1 cellular context compared by ENCODE assay signal in genomic region chr7:2897023-2897422, GRCh38.
TF ChIP-seq lines count a peak whose summit lies in the region.

No MANE protein-coding gene starts in this region.

TF ChIP-seq in GM23338, 12 proteins besides CTCF, POLR2A, EP300 and RAD21 (continued from another document):
- TF ChIP-seq, protein P1, sequence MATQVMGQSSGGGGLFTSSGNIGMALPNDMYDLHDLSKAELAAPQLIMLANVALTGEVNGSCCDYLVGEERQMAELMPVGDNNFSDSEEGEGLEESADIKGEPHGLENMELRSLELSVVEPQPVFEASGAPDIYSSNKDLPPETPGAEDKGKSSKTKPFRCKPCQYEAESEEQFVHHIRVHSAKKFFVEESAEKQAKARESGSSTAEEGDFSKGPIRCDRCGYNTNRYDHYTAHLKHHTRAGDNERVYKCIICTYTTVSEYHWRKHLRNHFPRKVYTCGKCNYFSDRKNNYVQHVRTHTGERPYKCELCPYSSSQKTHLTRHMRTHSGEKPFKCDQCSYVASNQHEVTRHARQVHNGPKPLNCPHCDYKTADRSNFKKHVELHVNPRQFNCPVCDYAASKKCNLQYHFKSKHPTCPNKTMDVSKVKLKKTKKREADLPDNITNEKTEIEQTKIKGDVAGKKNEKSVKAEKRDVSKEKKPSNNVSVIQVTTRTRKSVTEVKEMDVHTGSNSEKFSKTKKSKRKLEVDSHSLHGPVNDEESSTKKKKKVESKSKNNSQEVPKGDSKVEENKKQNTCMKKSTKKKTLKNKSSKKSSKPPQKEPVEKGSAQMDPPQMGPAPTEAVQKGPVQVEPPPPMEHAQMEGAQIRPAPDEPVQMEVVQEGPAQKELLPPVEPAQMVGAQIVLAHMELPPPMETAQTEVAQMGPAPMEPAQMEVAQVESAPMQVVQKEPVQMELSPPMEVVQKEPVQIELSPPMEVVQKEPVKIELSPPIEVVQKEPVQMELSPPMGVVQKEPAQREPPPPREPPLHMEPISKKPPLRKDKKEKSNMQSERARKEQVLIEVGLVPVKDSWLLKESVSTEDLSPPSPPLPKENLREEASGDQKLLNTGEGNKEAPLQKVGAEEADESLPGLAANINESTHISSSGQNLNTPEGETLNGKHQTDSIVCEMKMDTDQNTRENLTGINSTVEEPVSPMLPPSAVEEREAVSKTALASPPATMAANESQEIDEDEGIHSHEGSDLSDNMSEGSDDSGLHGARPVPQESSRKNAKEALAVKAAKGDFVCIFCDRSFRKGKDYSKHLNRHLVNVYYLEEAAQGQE (IDR thresholded peaks at IDR 0.05; ENCODE audit: unreplicated experiment): no peak
- TF ChIP-seq, protein P2, sequence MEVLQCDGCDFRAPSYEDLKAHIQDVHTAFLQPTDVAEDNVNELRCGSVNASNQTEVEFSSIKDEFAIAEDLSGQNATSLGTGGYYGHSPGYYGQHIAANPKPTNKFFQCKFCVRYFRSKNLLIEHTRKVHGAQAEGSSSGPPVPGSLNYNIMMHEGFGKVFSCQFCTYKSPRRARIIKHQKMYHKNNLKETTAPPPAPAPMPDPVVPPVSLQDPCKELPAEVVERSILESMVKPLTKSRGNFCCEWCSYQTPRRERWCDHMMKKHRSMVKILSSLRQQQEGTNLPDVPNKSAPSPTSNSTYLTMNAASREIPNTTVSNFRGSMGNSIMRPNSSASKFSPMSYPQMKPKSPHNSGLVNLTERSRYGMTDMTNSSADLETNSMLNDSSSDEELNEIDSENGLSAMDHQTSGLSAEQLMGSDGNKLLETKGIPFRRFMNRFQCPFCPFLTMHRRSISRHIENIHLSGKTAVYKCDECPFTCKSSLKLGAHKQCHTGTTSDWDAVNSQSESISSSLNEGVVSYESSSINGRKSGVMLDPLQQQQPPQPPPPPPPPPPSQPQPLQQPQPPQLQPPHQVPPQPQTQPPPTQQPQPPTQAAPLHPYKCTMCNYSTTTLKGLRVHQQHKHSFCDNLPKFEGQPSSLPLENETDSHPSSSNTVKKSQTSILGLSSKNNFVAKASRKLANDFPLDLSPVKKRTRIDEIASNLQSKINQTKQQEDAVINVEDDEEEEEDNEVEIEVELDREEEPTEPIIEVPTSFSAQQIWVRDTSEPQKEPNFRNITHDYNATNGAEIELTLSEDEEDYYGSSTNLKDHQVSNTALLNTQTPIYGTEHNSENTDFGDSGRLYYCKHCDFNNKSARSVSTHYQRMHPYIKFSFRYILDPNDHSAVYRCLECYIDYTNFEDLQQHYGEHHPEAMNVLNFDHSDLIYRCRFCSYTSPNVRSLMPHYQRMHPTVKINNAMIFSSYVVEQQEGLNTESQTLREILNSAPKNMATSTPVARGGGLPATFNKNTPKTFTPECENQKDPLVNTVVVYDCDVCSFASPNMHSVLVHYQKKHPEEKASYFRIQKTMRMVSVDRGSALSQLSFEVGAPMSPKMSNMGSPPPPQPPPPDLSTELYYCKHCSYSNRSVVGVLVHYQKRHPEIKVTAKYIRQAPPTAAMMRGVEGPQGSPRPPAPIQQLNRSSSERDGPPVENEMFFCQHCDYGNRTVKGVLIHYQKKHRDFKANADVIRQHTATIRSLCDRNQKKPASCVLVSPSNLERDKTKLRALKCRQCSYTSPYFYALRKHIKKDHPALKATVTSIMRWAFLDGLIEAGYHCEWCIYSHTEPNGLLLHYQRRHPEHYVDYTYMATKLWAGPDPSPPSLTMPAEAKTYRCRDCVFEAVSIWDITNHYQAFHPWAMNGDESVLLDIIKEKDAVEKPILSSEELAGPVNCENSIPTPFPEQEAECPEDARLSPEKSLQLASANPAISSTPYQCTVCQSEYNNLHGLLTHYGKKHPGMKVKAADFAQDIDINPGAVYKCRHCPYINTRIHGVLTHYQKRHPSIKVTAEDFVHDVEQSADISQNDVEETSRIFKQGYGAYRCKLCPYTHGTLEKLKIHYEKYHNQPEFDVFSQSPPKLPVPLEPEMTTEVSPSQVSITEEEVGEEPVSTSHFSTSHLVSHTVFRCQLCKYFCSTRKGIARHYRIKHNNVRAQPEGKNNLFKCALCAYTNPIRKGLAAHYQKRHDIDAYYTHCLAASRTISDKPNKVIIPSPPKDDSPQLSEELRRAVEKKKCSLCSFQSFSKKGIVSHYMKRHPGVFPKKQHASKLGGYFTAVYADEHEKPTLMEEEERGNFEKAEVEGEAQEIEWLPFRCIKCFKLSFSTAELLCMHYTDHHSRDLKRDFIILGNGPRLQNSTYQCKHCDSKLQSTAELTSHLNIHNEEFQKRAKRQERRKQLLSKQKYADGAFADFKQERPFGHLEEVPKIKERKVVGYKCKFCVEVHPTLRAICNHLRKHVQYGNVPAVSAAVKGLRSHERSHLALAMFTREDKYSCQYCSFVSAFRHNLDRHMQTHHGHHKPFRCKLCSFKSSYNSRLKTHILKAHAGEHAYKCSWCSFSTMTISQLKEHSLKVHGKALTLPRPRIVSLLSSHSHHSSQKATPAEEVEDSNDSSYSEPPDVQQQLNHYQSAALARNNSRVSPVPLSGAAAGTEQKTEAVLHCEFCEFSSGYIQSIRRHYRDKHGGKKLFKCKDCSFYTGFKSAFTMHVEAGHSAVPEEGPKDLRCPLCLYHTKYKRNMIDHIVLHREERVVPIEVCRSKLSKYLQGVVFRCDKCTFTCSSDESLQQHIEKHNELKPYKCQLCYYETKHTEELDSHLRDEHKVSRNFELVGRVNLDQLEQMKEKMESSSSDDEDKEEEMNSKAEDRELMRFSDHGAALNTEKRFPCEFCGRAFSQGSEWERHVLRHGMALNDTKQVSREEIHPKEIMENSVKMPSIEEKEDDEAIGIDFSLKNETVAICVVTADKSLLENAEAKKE (CRISPR knock-in tag; IDR thresholded peaks at IDR 0.05): no peak
- TF ChIP-seq CREB1 (CRISPR knock-in tag; IDR thresholded peaks at IDR 0.05; ENCODE audit: low read depth): no peak
- TF ChIP-seq ZNF331 (CRISPR knock-in tag; IDR thresholded peaks at IDR 0.05; ENCODE audit: low read depth): no peak
- TF ChIP-seq NANOG (IDR thresholded peaks at IDR 0.05; ENCODE audit: borderline replicate concordance): no peak
- TF ChIP-seq ZNF114 (CRISPR knock-in tag; IDR thresholded peaks at IDR 0.05): no peak
- no peak for TF ChIP-seq EZH2 (IDR thresholded peaks at IDR 0.05; ENCODE audit: low read depth, unreplicated experiment)
- no peak for TF ChIP-seq EZH2phosphoT487 (IDR thresholded peaks at IDR 0.05; ENCODE audit: unreplicated experiment)
TF ChIP-seq in GM23338: peak in this region for 0.
